29 cellular contexts compared by ENCODE assay signal in genomic region chr3:31453430-31453829, GRCh38.
"Had no signal": no experiment of that assay in that cellular context is flagged by ENCODE, and none has a peak within 500 bp of the region (broad histone marks: within the 10 kb centered on the region; RNA-seq: fewer than 3 reads in every experiment).

No MANE protein-coding gene starts in this region.

- H3K4me2 ChIP-seq: hepatocyte had no signal

- H3K4me1 Mint-ChIP-seq: endodermal cell had no signal

- H3K27ac Mint-ChIP-seq: dendritic cell treated with granulocyte-macrophage colony-stimulating factor and Interleukin-4, amounts not matched to agents 40 ng/mL and 50 ng/mL, for 4 days; effector memory CD8-positive, alpha-beta T cell; endodermal cell had no signal

- H3K27me3 Mint-ChIP-seq: dendritic cell treated with granulocyte-macrophage colony-stimulating factor and Interleukin-4, amounts not matched to agents 40 ng/mL and 50 ng/mL, for 4 days had no signal

- H3K27ac ChIP-seq: colonic mucosa, coronary artery, dorsolateral prefrontal cortex, epithelial cell of prostate, esophagus muscularis mucosa, esophagus squamous epithelium, foreskin keratinocyte, gastrocnemius medialis, gastroesophageal sphincter, heart left ventricle, heart right ventricle, hepatocyte had no signal

- H3K4me3 Mint-ChIP-seq: dendritic cell treated with granulocyte-macrophage colony-stimulating factor and Interleukin-4, amounts not matched to agents 40 ng/mL and 50 ng/mL, for 4 days; effector memory CD8-positive, alpha-beta T cell; endodermal cell had no signal

- H3K79me2 ChIP-seq: hepatocyte had no signal

- H3K27me3 ChIP-seq: colonic mucosa, dorsolateral prefrontal cortex, esophagus muscularis mucosa, esophagus squamous epithelium, foreskin keratinocyte, gastrocnemius medialis, gastroesophageal sphincter, heart left ventricle, heart right ventricle, hepatocyte had no signal

- H3K36me3 ChIP-seq: colonic mucosa, esophagus muscularis mucosa, esophagus squamous epithelium, gastrocnemius medialis, gastroesophageal sphincter, heart left ventricle, heart right ventricle had no signal

- H3K9me3 Mint-ChIP-seq: effector memory CD8-positive, alpha-beta T cell; endodermal cell had no signal

- H3K9me3 ChIP-seq: colonic mucosa, esophagus squamous epithelium, gastrocnemius medialis had no signal

- FAIRE-seq: endometrium, endothelial cell of umbilical vein, frontal cortex had no signal

- ATAC-seq: effector memory CD8-positive, alpha-beta T cell; esophagus mucosa; foreskin keratinocyte; gastrocnemius medialis; gastroesophageal sphincter; heart left ventricle; heart right ventricle had no signal

- H2AFZ ChIP-seq: hepatocyte had no signal

- DNase-seq: colonic mucosa; cortex of kidney; dermis blood vessel endothelial cell; dorsolateral prefrontal cortex; effector CD4-positive, alpha-beta T cell; effector CD8-positive, alpha-beta T cell; effector memory CD4-positive, alpha-beta T cell; effector memory CD8-positive, alpha-beta T cell; endodermal cell; erythroblast; esophagus squamous epithelium; foreskin fibroblast; foreskin keratinocyte; foreskin melanocyte; gastrocnemius medialis; glutamatergic neuron; head of caudate nucleus; heart left ventricle; heart right ventricle had no signal

- H3K4me3 ChIP-seq: colonic mucosa, coronary artery, dorsolateral prefrontal cortex, esophagus muscularis mucosa, esophagus squamous epithelium, gastrocnemius medialis, gastroesophageal sphincter, heart left ventricle, heart right ventricle, hepatocyte had no signal

- H3K4me1 ChIP-seq: colonic mucosa, esophagus muscularis mucosa, esophagus squamous epithelium, foreskin keratinocyte, gastrocnemius medialis, gastroesophageal sphincter, heart left ventricle, heart right ventricle had no signal
